Comparison of ENCODE assay signal across 15 cellular contexts in the genomic region with DNA sequence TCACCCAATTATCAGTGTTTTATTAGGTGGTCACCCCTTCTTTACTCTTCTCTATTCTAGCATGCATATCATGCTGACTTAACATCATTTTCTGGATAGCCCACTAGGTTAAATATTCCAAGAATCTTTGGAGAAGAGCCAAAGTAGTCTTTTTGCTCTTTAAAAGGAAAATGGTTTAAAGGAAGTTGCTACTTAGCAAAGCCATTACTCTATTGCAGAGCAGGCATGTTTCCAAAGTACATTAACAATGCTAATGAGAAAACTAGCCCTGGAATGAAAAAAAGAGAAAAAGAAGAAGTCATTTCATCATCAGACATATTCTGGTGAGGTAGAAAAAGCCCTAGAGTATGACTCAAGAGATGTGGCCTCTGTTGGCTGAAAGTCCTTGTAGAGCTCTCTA.
A peak's percentile ranks its signal among the peaks of the same experiment; 100 is the strongest.
DNase-seq lines count a peak whose midpoint lies in the region; ATAC-seq, FAIRE-seq and TF ChIP-seq lines count a peak whose summit lies in the region.
"Had no signal": no experiment of that assay in that cellular context is flagged by ENCODE, and none has a peak within 500 bp of the region (broad histone marks: within the 10 kb centered on the region; RNA-seq: fewer than 3 reads in every experiment).

No MANE protein-coding gene starts in this region.

- no peak overlapping the region for H3K27ac Mint-ChIP-seq in astrocyte (ENCODE audit: unreplicated experiment)
- H3K27ac Mint-ChIP-seq: IgD-negative memory B cell; T-helper 1 cell treated with Interleukin-12 subunit alpha and Interleukin-12 subunit beta and Interleukin-4 antibody, amounts not matched to agents 30 μg/mL and 1 μg/mL, for 36 hours had no signal

- H2AFZ ChIP-seq in astrocyte (ENCODE audit: low read depth, low read length), result no peak overlapping the region
- H2AFZ ChIP-seq: PC-9 had no signal

- H3K4me3 Mint-ChIP-seq in astrocyte (ENCODE audit: unreplicated experiment), result no peak overlapping the region
- H3K4me3 Mint-ChIP-seq: IgD-negative memory B cell; T-helper 1 cell treated with Interleukin-12 subunit alpha and Interleukin-12 subunit beta and Interleukin-4 antibody, amounts not matched to agents 30 μg/mL and 1 μg/mL, for 36 hours had no signal

- H3K27ac ChIP-seq in astrocyte (ENCODE audit: low read depth, low read length) (no peak overlapping the region), upper lobe of right lung (no peak overlapping the region)
- H3K27ac ChIP-seq: BLaER1 treated with 17β-estradiol and CSF1 and Interleukin-3, amounts not matched to agents 10 nM and 100 nM; PC-9 had no signal

- no peaks in the 10 kb centered on the region for H3K9me3 ChIP-seq in astrocyte (ENCODE audit: insufficient read depth, low read depth, low read length)
- H3K9me3 ChIP-seq in upper lobe of right lung, result no peaks in the 10 kb centered on the region
- H3K9me3 ChIP-seq: BLaER1 treated with 17β-estradiol and CSF1 and Interleukin-3, amounts not matched to agents 10 nM and 100 nM had no signal

- H3K4me1 ChIP-seq in astrocyte (ENCODE audit: insufficient read depth, low read length) (no peaks in the 10 kb centered on the region), upper lobe of right lung (no peaks in the 10 kb centered on the region)

- no peaks in the 10 kb centered on the region for H3K79me2 ChIP-seq in astrocyte (ENCODE audit: insufficient read depth, low read length)

- H3K27me3 Mint-ChIP-seq in astrocyte (ENCODE audit: low read depth, unreplicated experiment), result peaks cover 12% of the 10 kb centered on the region

- H3K36me3 ChIP-seq in astrocyte (ENCODE audit: insufficient read depth, low read length) (no peaks in the 10 kb centered on the region), upper lobe of right lung (no peaks in the 10 kb centered on the region)
- H3K36me3 ChIP-seq: BLaER1 treated with 17β-estradiol and CSF1 and Interleukin-3, amounts not matched to agents 10 nM and 100 nM had no signal

- H3K4me2 ChIP-seq in astrocyte (ENCODE audit: low read length), result no peak overlapping the region
- H3K4me2 ChIP-seq: PC-9 had no signal

- no peaks in the 10 kb centered on the region for H3K9me3 Mint-ChIP-seq in astrocyte (ENCODE audit: unreplicated experiment)
- H3K9me3 Mint-ChIP-seq: IgD-negative memory B cell; T-helper 1 cell treated with Interleukin-12 subunit alpha and Interleukin-12 subunit beta and Interleukin-4 antibody, amounts not matched to agents 30 μg/mL and 1 μg/mL, for 36 hours had no signal

- TF ChIP-seq CTCF in astrocyte (IDR thresholded peaks at IDR 0.05; ENCODE audit: insufficient read depth, low read depth, low read length) (no peak), upper lobe of right lung (IDR thresholded peaks at IDR 0.05) (no peak)

- DNase-seq in Caki2 (ENCODE audit: low read depth) (peak; percentile 47), MV-4-11 (lab: John Stamatoyannopoulos, UW) (peak; percentile 94), astrocyte (ENCODE audit: low read depth) (peak; percentile 29), left kidney (ENCODE audit: low read depth, low spot score) (peak; percentile 35), NCI-H187 (lab: John Stamatoyannopoulos, UW) (no peak), upper lobe of right lung (no peak)
- DNase-seq: EL, NCI-H1694, NCI-H82, PC-9 had no signal

- H3K4me1 Mint-ChIP-seq in astrocyte (ENCODE audit: low read depth, unreplicated experiment), result no peaks in the 10 kb centered on the region
- H3K4me1 Mint-ChIP-seq: IgD-negative memory B cell had no signal

- ATAC-seq in GM18870 (IDR thresholded peaks at IDR 0.05; ENCODE audit: unreplicated experiment) (no peak), upper lobe of right lung (no peak)
- ATAC-seq: HCT116 had no signal

- no peak overlapping the region for H3K9ac ChIP-seq in astrocyte (ENCODE audit: low read length)
- H3K9ac ChIP-seq: BLaER1 treated with 17β-estradiol and CSF1 and Interleukin-3, amounts not matched to agents 10 nM and 100 nM had no signal

- FAIRE-seq in astrocyte (lab: Jason Lieb, UNC), result no peak

- H3K36me3 Mint-ChIP-seq in astrocyte (ENCODE audit: low read depth, unreplicated experiment), result no peaks in the 10 kb centered on the region
- H3K36me3 Mint-ChIP-seq: IgD-negative memory B cell had no signal

- H4K20me1 ChIP-seq in astrocyte (ENCODE audit: insufficient read depth, low read length), result no peaks in the 10 kb centered on the region
- H4K20me1 ChIP-seq: BLaER1 treated with 17β-estradiol and CSF1 and Interleukin-3, amounts not matched to agents 10 nM and 100 nM had no signal

- intact Hi-C loops in upper lobe of right lung (cut with DNase I), result no loop called here

- H3K4me3 ChIP-seq in astrocyte (ENCODE audit: insufficient read depth, low read depth, low read length) (no peak overlapping the region), upper lobe of right lung (no peak overlapping the region)
- H3K4me3 ChIP-seq: BLaER1 treated with 17β-estradiol and CSF1 and Interleukin-3, amounts not matched to agents 10 nM and 100 nM; PC-9 had no signal

- H3K27me3 ChIP-seq in astrocyte (ENCODE audit: insufficient read depth, low read length), result no peaks in the 10 kb centered on the region
- no peaks in the 10 kb centered on the region for H3K27me3 ChIP-seq in upper lobe of right lung
- H3K27me3 ChIP-seq: BLaER1 treated with 17β-estradiol and CSF1 and Interleukin-3, amounts not matched to agents 10 nM and 100 nM had no signal

- in situ Hi-C loops in Caki2 (cut with HindIII; ENCODE audit: low pct_unique_long_range_greater_than_20kb, low sequenced_read_pairs), result no loop called here

Comparison
In these comparisons a context has a peak if more than half of its experiments do, and no peak if none do; other contexts are left out.
1. DNase-seq: peak in Caki2 (single experiment), MV-4-11 (single experiment), astrocyte (single experiment) and left kidney (single experiment); none in NCI-H187 (0 of 2) and upper lobe of right lung (single experiment).